Comparison of ENCODE assay signal across 10 cellular contexts in the genomic region with DNA sequence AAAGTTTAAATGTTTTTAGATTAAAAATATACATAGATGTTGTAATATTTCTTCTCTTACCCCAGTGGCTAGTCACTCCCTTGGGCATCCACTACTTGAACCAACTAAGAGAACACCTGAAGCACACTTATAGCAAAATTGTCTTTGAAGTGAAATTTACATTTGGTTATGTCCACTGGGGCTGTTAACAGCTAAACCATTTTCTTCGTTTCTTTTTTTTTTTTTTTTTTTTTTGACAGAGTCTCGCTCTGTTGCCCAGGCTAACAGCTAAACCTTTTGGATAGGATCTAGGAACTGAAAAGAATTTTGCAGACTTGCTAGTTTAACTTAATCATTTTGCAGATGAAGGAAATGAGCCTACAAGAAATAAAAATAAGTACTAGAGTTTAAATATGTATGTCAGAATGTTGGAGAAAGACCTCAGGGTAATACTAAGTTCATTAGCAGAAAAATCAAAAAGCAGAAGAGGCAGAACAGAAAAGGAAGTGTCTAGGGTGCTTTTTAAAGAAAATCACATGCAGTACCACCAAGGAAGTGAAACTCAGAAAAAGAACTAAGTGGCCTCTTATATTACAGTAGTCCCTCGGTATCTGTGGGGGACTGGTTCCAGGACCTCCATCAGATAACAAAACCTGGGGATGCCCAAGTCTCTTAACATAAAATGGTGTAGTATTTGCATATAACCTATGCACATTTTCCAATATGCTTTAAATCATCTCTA. TPM values are rescaled to one million over a fixed set of nuclear protein-coding genes. Genes with fewer than 3 reads are reported as not detected.
A peak's percentile ranks its signal among the peaks of the same experiment; 100 is the strongest.
DNase-seq lines count a peak whose midpoint lies in the region; ATAC-seq and TF ChIP-seq lines count a peak whose summit lies in the region.
"Had no signal": no experiment of that assay in that cellular context is flagged by ENCODE, and none has a peak within 500 bp of the region (broad histone marks: within the 10 kb centered on the region; RNA-seq: fewer than 3 reads in every experiment).

No MANE protein-coding gene starts in this region.

- peaks cover 53% of the 10 kb centered on the region for H3K4me1 Mint-ChIP-seq in activated naive CD8-positive, alpha-beta T cell treated with anti-CD3 and anti-CD28 coated beads, Interleukin-2, amount 50 U/mL, for 24 hours
- H3K4me1 Mint-ChIP-seq in CD4-positive, alpha-beta memory T cell = peaks cover 5 to 14% (median 12%) of the 10 kb centered on the region in 4 donors

- peak overlapping the region in 1 of 59 donors; percentile 6 for H3K4me3 ChIP-seq in dorsolateral prefrontal cortex
- no peak overlapping the region for H3K4me3 ChIP-seq in CD4-positive, alpha-beta memory T cell (ENCODE audit: low read length in 2 of 2)
- H3K4me3 ChIP-seq: gastroesophageal sphincter had no signal

- H3K9me3 ChIP-seq in CD4-positive, alpha-beta memory T cell (ENCODE audit: control insufficient read depth in 1 of 2, low read length in 2 of 2) = no peaks in the 10 kb centered on the region
- H3K9me3 ChIP-seq: gastroesophageal sphincter had no signal

- intact Hi-C loops in dorsolateral prefrontal cortex (cut with DNase I) = no loop called here
- intact Hi-C loops in CD4-positive, alpha-beta memory T cell (cut with micrococcal nuclease) = no loop called here

- CTCF ChIA-PET in CD4-positive, alpha-beta memory T cell (lab: Charles Lee; ENCODE audit: partially characterized antibody) = no interaction called here

- no peak for TF ChIP-seq CTCF in dorsolateral prefrontal cortex (IDR thresholded peaks at IDR 0.05 in 54 of 56, conservative IDR thresholded peaks at IDR 0.05 in 2 of 56; ENCODE audit: low read depth in 1 of 56, partially characterized antibody in 56 of 56)

- peak overlapping the region; percentile 19 for H3K4me3 Mint-ChIP-seq in activated naive CD8-positive, alpha-beta T cell treated with anti-CD3 and anti-CD28 coated beads, Interleukin-2, amount 50 U/mL, for 24 hours
- H3K4me3 Mint-ChIP-seq in CD4-positive, alpha-beta memory T cell = no peak overlapping the region

- TF ChIP-seq POLR2A in GM15510 (IDR thresholded peaks at IDR 0.05; ENCODE audit: borderline replicate concordance, extremely low read depth, insufficient read length) = peak; percentile 19

- H3K36me3 Mint-ChIP-seq in activated naive CD8-positive, alpha-beta T cell treated with anti-CD3 and anti-CD28 coated beads, Interleukin-2, amount 50 U/mL, for 24 hours (ENCODE audit: low read depth) = peaks cover 56% of the 10 kb centered on the region
- H3K36me3 Mint-ChIP-seq in CD4-positive, alpha-beta memory T cell = peaks cover 47 to 57% of the 10 kb centered on the region in 2 donors

- H3K36me3 ChIP-seq in CD4-positive, alpha-beta memory T cell (ENCODE audit: insufficient read depth, low read length) = peaks cover 21% of the 10 kb centered on the region

- no peaks in the 10 kb centered on the region for H3K9me3 Mint-ChIP-seq in activated naive CD8-positive, alpha-beta T cell treated with anti-CD3 and anti-CD28 coated beads, Interleukin-2, amount 50 U/mL, for 24 hours
- no peaks in the 10 kb centered on the region for H3K9me3 Mint-ChIP-seq in CD4-positive, alpha-beta memory T cell

- no peaks in the 10 kb centered on the region for H3K4me1 ChIP-seq in CD4-positive, alpha-beta memory T cell (ENCODE audit: insufficient read depth, low read length)
- H3K4me1 ChIP-seq: gastroesophageal sphincter had no signal

- no peaks in the 10 kb centered on the region for H3K27me3 Mint-ChIP-seq in activated naive CD8-positive, alpha-beta T cell treated with anti-CD3 and anti-CD28 coated beads, Interleukin-2, amount 50 U/mL, for 24 hours
- no peaks in the 10 kb centered on the region for H3K27me3 Mint-ChIP-seq in CD4-positive, alpha-beta memory T cell

- ATAC-seq in GM19468 (IDR thresholded peaks at IDR 0.05; ENCODE audit: extremely low read depth, unreplicated experiment) (peak; percentile 54), HG03196 (IDR thresholded peaks at IDR 0.05; ENCODE audit: unreplicated experiment) (peak; percentile 83)
- ATAC-seq in activated naive CD8-positive, alpha-beta T cell treated with anti-CD3 and anti-CD28 coated beads, Interleukin-2, amount 50 U/mL, for 24 hours = peak; percentile 80
- ATAC-seq: gastroesophageal sphincter had no signal

- peak overlapping the region in 4 of 59 donors; percentile 12 to 29 (median 22) for H3K27ac ChIP-seq in dorsolateral prefrontal cortex
- no peak overlapping the region for H3K27ac ChIP-seq in CD4-positive, alpha-beta memory T cell (ENCODE audit: low read depth, low read length)
- H3K27ac ChIP-seq: gastroesophageal sphincter had no signal

- H3K27ac Mint-ChIP-seq in activated naive CD8-positive, alpha-beta T cell treated with anti-CD3 and anti-CD28 coated beads, Interleukin-2, amount 50 U/mL, for 24 hours = peak overlapping the region; percentile 61
- H3K27ac Mint-ChIP-seq in CD4-positive, alpha-beta memory T cell = peak overlapping the region in 2 of 7 donors; percentile 66 to 76

- H3K27me3 ChIP-seq in dorsolateral prefrontal cortex = no peaks in the 10 kb centered on the region
- H3K27me3 ChIP-seq in CD4-positive, alpha-beta memory T cell (ENCODE audit: insufficient read depth, low read length) = no peaks in the 10 kb centered on the region
- H3K27me3 ChIP-seq: gastroesophageal sphincter had no signal

- no peak for DNase-seq in activated naive CD8-positive, alpha-beta T cell treated with anti-CD3 and anti-CD28 coated beads, Interleukin-2, amount 50 U/mL, for 24 hours
- DNase-seq in dorsolateral prefrontal cortex (no peak), HPDE6-E6E7 (ENCODE audit: extremely low spot score) (no peak)
- DNase-seq in CD4-positive, alpha-beta memory T cell = no peak
- no peak for DNase-seq in activated CD8-positive, alpha-beta memory T cell treated with anti-CD3 and anti-CD28 coated beads, Interleukin-2, amount 50 U/mL, for 4 hours
- DNase-seq: activated T-cell treated with anti-CD3 and anti-CD28 coated beads for 4 hours had no signal

- POLR2A ChIA-PET in CD4-positive, alpha-beta memory T cell (lab: Charles Lee; ENCODE audit: partially characterized antibody) = interaction anchor here (1.0 kb wide), 1 partner anchor 19 kb away, joined by 3 read pairs; no protein-coding TSS in a partner anchor

RNA-seq across cellular contexts. Expression of a gene that starts 11.8 kb away (rescaled TPM):
- total RNA-seq in dorsolateral prefrontal cortex = 10 to 100 TPM; 11.0 to 38.4 (median 22.1) TPM
- 10 to 100 TPM; 37.5 to 38.8 TPM for total RNA-seq in CD4-positive, alpha-beta memory T cell
- polyA plus RNA-seq in CD4-positive, alpha-beta memory T cell = 100 to 1,000 TPM in 1 of 2 donors, 10 to 100 TPM in 1; 77.1 to 101 TPM

RNA-seq across cellular contexts. Expression of a gene that starts 11.9 kb away (rescaled TPM):
- 10 to 100 TPM; 26.7 to 49.7 (median 38.2) TPM for total RNA-seq in dorsolateral prefrontal cortex
- 10 to 100 TPM; 49.1 to 49.6 TPM for total RNA-seq in CD4-positive, alpha-beta memory T cell
- polyA plus RNA-seq in CD4-positive, alpha-beta memory T cell = 10 to 100 TPM; 18.4 to 33.3 TPM
